17 cellular contexts compared by ENCODE assay signal in genomic region chr14:73208390-73208789, GRCh38.
"Had no signal": no experiment of that assay in that cellular context is flagged by ENCODE, and none has a peak within 500 bp of the region (broad histone marks: within the 10 kb centered on the region; RNA-seq: fewer than 3 reads in every experiment).

No MANE protein-coding gene starts in this region.

- H3K27ac ChIP-seq: foreskin keratinocyte, hepatocyte, neutrophil, spleen, tibial artery, upper lobe of right lung, vagina had no signal

- H3K9me3 Mint-ChIP-seq: effector memory CD8-positive, alpha-beta T cell; nephron progenitor cell; stimulated activated memory B cell treated with anti-CD40 and anti-IgM and Interleukin-4, amounts not matched to agents 10 μg/mL and 1 μg/mL and 100 μg/mL, for 72 hours; stimulated activated naive CD8-positive, alpha-beta T cell treated with anti-CD3 and anti-CD28 coated beads, Interleukin-15, Interleukin-2, amounts not matched to agents 100 ng/mL and 50 ng/mL, for 24 hours had no signal

- H3K9me3 ChIP-seq: neutrophil, tibial artery, upper lobe of right lung, vagina had no signal

- H3K27me3 Mint-ChIP-seq: effector memory CD8-positive, alpha-beta T cell; naive thymus-derived CD4-positive, alpha-beta T cell; stimulated activated memory B cell treated with anti-CD40 and anti-IgM and Interleukin-4, amounts not matched to agents 10 μg/mL and 1 μg/mL and 100 μg/mL, for 72 hours; stimulated activated naive CD8-positive, alpha-beta T cell treated with anti-CD3 and anti-CD28 coated beads, Interleukin-15, Interleukin-2, amounts not matched to agents 100 ng/mL and 50 ng/mL, for 24 hours had no signal

- ATAC-seq: effector memory CD8-positive, alpha-beta T cell; foreskin keratinocyte; naive thymus-derived CD4-positive, alpha-beta T cell; sciatic nerve; stimulated activated memory B cell treated with anti-CD40 and anti-IgM and Interleukin-4, amounts not matched to agents 10 μg/mL and 1 μg/mL and 100 μg/mL, for 72 hours; upper lobe of right lung had no signal

- H3K4me2 ChIP-seq: hepatocyte had no signal

- DNase-seq: effector memory CD8-positive, alpha-beta T cell; foreskin keratinocyte; head of caudate nucleus; naive thymus-derived CD4-positive, alpha-beta T cell; nephron progenitor cell; spleen; stimulated activated CD4-positive, alpha-beta T cell treated with anti-CD3 and anti-CD28 coated beads, Interleukin-15, amount 100 ng/mL, for 24 hours; stimulated activated CD4-positive, alpha-beta T cell treated with anti-CD3 and anti-CD28 coated beads, Interleukin-1b, Interleukin-23, amount 100 ng/mL, for 48 hours; stimulated activated CD4-positive, alpha-beta T cell treated with anti-CD3 and anti-CD28 coated beads, Interleukin-4, amount 100 ng/mL, for 24 hours; tibial artery; upper lobe of right lung had no signal

- H3K27me3 ChIP-seq: foreskin keratinocyte, hepatocyte, neutrophil, spleen, tibial artery, upper lobe of right lung, vagina had no signal

- H3K27ac Mint-ChIP-seq: effector memory CD8-positive, alpha-beta T cell; naive thymus-derived CD4-positive, alpha-beta T cell; nephron progenitor cell; stimulated activated memory B cell treated with anti-CD40 and anti-IgM and Interleukin-4, amounts not matched to agents 10 μg/mL and 1 μg/mL and 100 μg/mL, for 72 hours; stimulated activated naive CD8-positive, alpha-beta T cell treated with anti-CD3 and anti-CD28 coated beads, Interleukin-15, Interleukin-2, amounts not matched to agents 100 ng/mL and 50 ng/mL, for 24 hours had no signal

- H3K4me3 Mint-ChIP-seq: effector memory CD8-positive, alpha-beta T cell; naive thymus-derived CD4-positive, alpha-beta T cell; nephron progenitor cell; stimulated activated memory B cell treated with anti-CD40 and anti-IgM and Interleukin-4, amounts not matched to agents 10 μg/mL and 1 μg/mL and 100 μg/mL, for 72 hours; stimulated activated naive CD8-positive, alpha-beta T cell treated with anti-CD3 and anti-CD28 coated beads, Interleukin-15, Interleukin-2, amounts not matched to agents 100 ng/mL and 50 ng/mL, for 24 hours had no signal

- H3K4me1 ChIP-seq: foreskin keratinocyte, spleen, upper lobe of right lung, vagina had no signal

- H3K4me1 Mint-ChIP-seq: nephron progenitor cell; stimulated activated memory B cell treated with anti-CD40 and anti-IgM and Interleukin-4, amounts not matched to agents 10 μg/mL and 1 μg/mL and 100 μg/mL, for 72 hours had no signal

- H3K4me3 ChIP-seq: hepatocyte, spleen, tibial artery, upper lobe of right lung, vagina had no signal

- H3K79me2 ChIP-seq: hepatocyte had no signal

- H2AFZ ChIP-seq: hepatocyte had no signal
